In genomic region chr9:121744002-121744686, GRCh38 we compare ENCODE assay signal across 8 cellular contexts.
DNase-seq lines count a peak whose midpoint lies in the region; ATAC-seq, FAIRE-seq and TF ChIP-seq lines count a peak whose summit lies in the region.

No MANE protein-coding gene starts in this region.

- DNase-seq in EH (ENCODE audit: low read depth) (peak; percentile 82), NCI-H460 (ENCODE audit: extremely low read depth, low read depth) (peak; percentile 48), astrocyte of the spinal cord (ENCODE audit: low read depth, low spot score) (peak; percentile 56), small intestine (peak; percentile 80), SKM-1 (lab: John Stamatoyannopoulos, UW; ENCODE audit: unreplicated experiment) (no peak)

- no peak overlapping the region; the same call in 1 of the 2 replicates for H3K9ac ChIP-seq in iPS-20b (ENCODE audit: low read depth, low read length)

- H3K4me3 ChIP-seq in astrocyte of the spinal cord (ENCODE audit: low read depth, low read length) (peak overlapping the region; percentile 55), iPS-20b (ENCODE audit: low read length) (peak overlapping the region; percentile 38; the same call in 1 of the 2 replicates), small intestine (ENCODE audit: low read depth in 1 of 2, low read length in 2 of 2) (peak overlapping the region in 1 of 2 donors; percentile 53)

- in situ Hi-C loops in astrocyte of the spinal cord (cut with HindIII; ENCODE audit: low sequenced_read_pairs) = loop anchor here (25.0 kb wide), 1 partner anchor 243 kb away; no protein-coding TSS in a partner anchor

- H3K27me3 ChIP-seq in iPS-20b (ENCODE audit: insufficient read depth, low read length) = no peaks in the 10 kb centered on the region
- H3K27me3 ChIP-seq in small intestine (ENCODE audit: control insufficient read depth in 2 of 2, insufficient read depth in 2 of 2, low read length in 2 of 2) = no peaks in the 10 kb centered on the region

- no peak for FAIRE-seq in small intestine (lab: Jason Lieb, UNC)

- WGBS in small intestine, 3 donors = 9 to 25% (median 24%) methylated on average over 11 of the region's 11 CpGs

- no peaks in the 10 kb centered on the region for H3K9me3 ChIP-seq in iPS-20b (ENCODE audit: insufficient read depth, low read depth, low read length)
- H3K9me3 ChIP-seq in small intestine (ENCODE audit: control insufficient read depth, low read depth) = no peaks in the 10 kb centered on the region

- TF ChIP-seq CTCF in 22Rv1 (IDR thresholded peaks at IDR 0.05) (peak; percentile 78), astrocyte of the spinal cord (IDR thresholded peaks at IDR 0.05; ENCODE audit: low read depth, low read length) (peak; percentile 67)

- H3K4me1 ChIP-seq in iPS-20b (ENCODE audit: insufficient read depth, low read length) (peaks cover 44% of the 10 kb centered on the region), small intestine (ENCODE audit: control insufficient read depth in 2 of 2, insufficient read depth in 1 of 2, low read depth in 1 of 2, low read length in 1 of 2) (peaks cover 2 to 19% of the 10 kb centered on the region in 2 donors)

- H3K36me3 ChIP-seq in iPS-20b (ENCODE audit: insufficient read depth, low read depth, low read length) (no peaks in the 10 kb centered on the region), small intestine (ENCODE audit: control insufficient read depth in 2 of 2, insufficient read depth in 2 of 2, low read length in 2 of 2) (no peaks in the 10 kb centered on the region)

- ATAC-seq in GM21737 (IDR thresholded peaks at IDR 0.05; ENCODE audit: unreplicated experiment) = no peak

- H3K27ac ChIP-seq in 22Rv1 (peak overlapping the region; percentile 48), iPS-20b (ENCODE audit: low read length) (peak overlapping the region; percentile 65), small intestine (ENCODE audit: low read depth in 1 of 2, low read length in 1 of 2) (peak overlapping the region; percentile 81 to 88)
